Comparison of ENCODE assay signal across 1 cellular context in genomic region chr1:84782311-84782771, GRCh38.
TF ChIP-seq lines count a peak whose summit lies in the region.

No MANE protein-coding gene starts in this region.

TF ChIP-seq in HEK293, 187 proteins besides CTCF, POLR2A, EP300 and RAD21 (continued from another document and continues in another):
- no peak for TF ChIP-seq ZNF645 (tag by site-specific recombination; IDR thresholded peaks at IDR 0.05)
- no peak for TF ChIP-seq ZNF701 (tag by site-specific recombination; IDR thresholded peaks at IDR 0.05)
- no peak for TF ChIP-seq ZNF223 (tag by site-specific recombination; IDR thresholded peaks at IDR 0.05)
- TF ChIP-seq PRDM2 (tag by site-specific recombination; IDR thresholded peaks at IDR 0.05; ENCODE audit: borderline replicate concordance) = no peak
- TF ChIP-seq ZNF544 (tag by site-specific recombination; IDR thresholded peaks at IDR 0.05) = no peak
- no peak for TF ChIP-seq ZNF121 (tag by site-specific recombination; IDR thresholded peaks at IDR 0.05)
- TF ChIP-seq OVOL3 (tag by site-specific recombination; IDR thresholded peaks at IDR 0.05) = no peak
- no peak for TF ChIP-seq TCF7L2 (IDR thresholded peaks at IDR 0.05; ENCODE audit: borderline replicate concordance, low read depth, low read length)
- TF ChIP-seq ZNF654 (tag by site-specific recombination; IDR thresholded peaks at IDR 0.05; ENCODE audit: low read depth) = peak; percentile 30
- TF ChIP-seq ZNF621 (tag by site-specific recombination; IDR thresholded peaks at IDR 0.05) = no peak
- no peak for TF ChIP-seq ZNF214 (tag by site-specific recombination; IDR thresholded peaks at IDR 0.05; ENCODE audit: borderline replicate concordance)
- no peak for TF ChIP-seq FEZF1 (tag by site-specific recombination; IDR thresholded peaks at IDR 0.05)
- no peak for TF ChIP-seq ZSCAN16 (tag by site-specific recombination; IDR thresholded peaks at IDR 0.05)
- no peak for TF ChIP-seq ZNF157 (tag by site-specific recombination; IDR thresholded peaks at IDR 0.05)
- no peak for TF ChIP-seq ZNF202 (tag by site-specific recombination; IDR thresholded peaks at IDR 0.05; ENCODE audit: borderline replicate concordance)
- no peak for TF ChIP-seq ZNF843 (tag by site-specific recombination; IDR thresholded peaks at IDR 0.05)
- TF ChIP-seq BCL11A (tag by site-specific recombination; IDR thresholded peaks at IDR 0.05; ENCODE audit: low read depth) = no peak
- no peak for TF ChIP-seq ZNF16 (tag by site-specific recombination; IDR thresholded peaks at IDR 0.05; ENCODE audit: low read depth)
- TF ChIP-seq ZNF112 (tag by site-specific recombination; IDR thresholded peaks at IDR 0.05) = no peak
- TF ChIP-seq AEBP2 (tag by site-specific recombination; IDR thresholded peaks at IDR 0.05; ENCODE audit: borderline replicate concordance) = no peak
- no peak for TF ChIP-seq ZNF221 (tag by site-specific recombination; IDR thresholded peaks at IDR 0.05; ENCODE audit: borderline replicate concordance)
- no peak for TF ChIP-seq ZNF174 (tag by site-specific recombination; IDR thresholded peaks at IDR 0.05)
- TF ChIP-seq YY1 (tag by site-specific recombination; IDR thresholded peaks at IDR 0.05) = peak; percentile 68; the same call in 1 of the 2 replicates
- no peak for TF ChIP-seq ZNF664 (tag by site-specific recombination; IDR thresholded peaks at IDR 0.05)
- no peak for TF ChIP-seq ZNF670 (tag by site-specific recombination; IDR thresholded peaks at IDR 0.05; ENCODE audit: low read depth)
- no peak for TF ChIP-seq ZNF19 (tag by site-specific recombination; IDR thresholded peaks at IDR 0.05; ENCODE audit: low read depth)
- no peak for TF ChIP-seq KLF1 (tag by site-specific recombination; IDR thresholded peaks at IDR 0.05)
- TF ChIP-seq ZBTB11 (tag by site-specific recombination; conservative IDR thresholded peaks at IDR 0.05; ENCODE audit: low read depth) = no peak
- TF ChIP-seq ZSCAN18 (tag by site-specific recombination; IDR thresholded peaks at IDR 0.05) = no peak
- no peak for TF ChIP-seq ZBTB26 (tag by site-specific recombination; optimal IDR thresholded peaks at IDR 0.05)
- no peak for TF ChIP-seq ZNF239 (tag by site-specific recombination; IDR thresholded peaks at IDR 0.05)
- TF ChIP-seq ZNF513 (tag by site-specific recombination; IDR thresholded peaks at IDR 0.05) = no peak
- peak; percentile 76 for TF ChIP-seq ZNF660 (tag by site-specific recombination; IDR thresholded peaks at IDR 0.05)
- TF ChIP-seq ZNF76 (tag by site-specific recombination; IDR thresholded peaks at IDR 0.05; ENCODE audit: borderline replicate concordance, low read depth) = no peak
- 0 out of 2 replicates have a peak, but pooled peaks have one; percentile 41 for TF ChIP-seq KLF16 (tag by site-specific recombination; IDR thresholded peaks at IDR 0.05)
- peak; percentile 62; the same call in 1 of the 2 replicates for TF ChIP-seq ZNF24 (tag by site-specific recombination; IDR thresholded peaks at IDR 0.05)
- TF ChIP-seq SP7 (tag by site-specific recombination; IDR thresholded peaks at IDR 0.05) = peak; percentile 35
- TF ChIP-seq ZNF776 (tag by site-specific recombination; IDR thresholded peaks at IDR 0.05; ENCODE audit: borderline replicate concordance) = no peak
- TF ChIP-seq ZNF830 (tag by site-specific recombination; IDR thresholded peaks at IDR 0.05; ENCODE audit: low read depth) = no peak
- no peak for TF ChIP-seq ZNF707 (tag by site-specific recombination; IDR thresholded peaks at IDR 0.05)
- no peak for TF ChIP-seq ZFP37 (tag by site-specific recombination; IDR thresholded peaks at IDR 0.05)
- TF ChIP-seq ZNF132 (tag by site-specific recombination; IDR thresholded peaks at IDR 0.05; ENCODE audit: borderline replicate concordance) = no peak
- no peak for TF ChIP-seq ZNF555 (tag by site-specific recombination; conservative IDR thresholded peaks at IDR 0.05)
- no peak for TF ChIP-seq PRDM1 (tag by site-specific recombination; IDR thresholded peaks at IDR 0.05)
- TF ChIP-seq ZNF529 (tag by site-specific recombination; IDR thresholded peaks at IDR 0.05; ENCODE audit: insufficient replicate concordance) = no peak
- TF ChIP-seq ZNF274 (IDR thresholded peaks at IDR 0.05; ENCODE audit: low read length) = no peak
- no peak for TF ChIP-seq ZNF274 (tag by site-specific recombination; IDR thresholded peaks at IDR 0.05; ENCODE audit: borderline replicate concordance)
- no peak for TF ChIP-seq PBX3 (CRISPR knock-in tag; IDR thresholded peaks at IDR 0.05)
- TF ChIP-seq ZNF837 (tag by site-specific recombination; IDR thresholded peaks at IDR 0.05) = no peak
- TF ChIP-seq ZNF48 (tag by site-specific recombination; IDR thresholded peaks at IDR 0.05) = no peak
- no peak for TF ChIP-seq ZBTB20 (tag by site-specific recombination; IDR thresholded peaks at IDR 0.05)
- TF ChIP-seq ZNF791 (tag by site-specific recombination; IDR thresholded peaks at IDR 0.05) = no peak
- no peak for TF ChIP-seq ZNF266 (tag by site-specific recombination; IDR thresholded peaks at IDR 0.05; ENCODE audit: low read depth)
- TF ChIP-seq ZBTB48 (tag by site-specific recombination; IDR thresholded peaks at IDR 0.05) = peak; percentile 81
- no peak for TF ChIP-seq ZNF311 (tag by site-specific recombination; IDR thresholded peaks at IDR 0.05; ENCODE audit: borderline replicate concordance)
- TF ChIP-seq ZNF416 (tag by site-specific recombination; IDR thresholded peaks at IDR 0.05) = no peak
